ENCODE assay signal across 17 cellular contexts in genomic region chr13:105937451-105937850, GRCh38.
A peak's percentile ranks its signal among the peaks of the same experiment; 100 is the strongest.
DNase-seq lines count a peak whose midpoint lies in the region; ATAC-seq and TF ChIP-seq lines count a peak whose summit lies in the region.
"Had no signal": no experiment of that assay in that cellular context is flagged by ENCODE, and none has a peak within 500 bp of the region (broad histone marks: within the 10 kb centered on the region; RNA-seq: fewer than 3 reads in every experiment).

No MANE protein-coding gene starts in this region.

- DNase-seq in left ventricle myocardium superior (no peak), cardiac septum (ENCODE audit: low spot score) (no peak), NCI-H82 (lab: John Stamatoyannopoulos, UW) (peak; percentile 92), foreskin fibroblast (peak; percentile 38 to 84), hepatic stellate cell (ENCODE audit: low spot score) (no peak), NCI-H1092 (lab: John Stamatoyannopoulos, UW) (no peak)
- no peak for DNase-seq in stimulated activated CD4-positive, alpha-beta T cell treated with anti-CD3 and anti-CD28 coated beads, Interleukin-4, amount 100 ng/mL, for 4 hours
- no peak for DNase-seq in effector CD8-positive, alpha-beta T cell (lab: John Stamatoyannopoulos, UW)
- DNase-seq: activated CD4-positive, alpha-beta memory T cell treated with anti-CD3 and anti-CD28 coated beads, Interleukin-2, amount 10 ng/mL, durations not matched to agents 7 days and 5 days; activated T-cell treated with anti-CD3 and anti-CD28 coated beads, Interleukin-2, amount 50 U/mL, for 4 hours; caudate nucleus; effector CD4-positive, alpha-beta T cell; hypothalamus; nucleus accumbens; right lobe of liver; T-cell; uterus had no signal

- peak; percentile 51 for ATAC-seq in left ventricle myocardium superior
- ATAC-seq: activated T-cell treated with anti-CD3 and anti-CD28 coated beads, Interleukin-2, amount 50 U/mL, for 4 hours; right lobe of liver; T-cell had no signal

- intact Hi-C loops in left ventricle myocardium superior (cut with micrococcal nuclease): no loop called here
- intact Hi-C loops in cardiac septum (cut with DNase I): no loop called here

- TF ChIP-seq CTCF in foreskin fibroblast (IDR thresholded peaks at IDR 0.05; ENCODE audit: low read depth, low read length): no peak

- H3K4me3 ChIP-seq in foreskin fibroblast (ENCODE audit: low read depth in 1 of 2, low read length in 2 of 2): no peak overlapping the region
- H3K4me3 ChIP-seq: right lobe of liver, uterus had no signal

Comparison
In these comparisons a context has a peak if more than half of its experiments do, and no peak if none do; other contexts are left out.
1. DNase-seq: peak in NCI-H82 (single experiment) and foreskin fibroblast (2 of 2); none in left ventricle myocardium superior (single experiment), cardiac septum (single experiment), hepatic stellate cell (single experiment), NCI-H1092 (single experiment), stimulated activated CD4-positive, alpha-beta T cell treated with anti-CD3 and anti-CD28 coated beads, Interleukin-4, amount 100 ng/mL, for 4 hours (0 of 2) and effector CD8-positive, alpha-beta T cell (single experiment).